8 cellular contexts compared by ENCODE assay signal in the genomic region with DNA sequence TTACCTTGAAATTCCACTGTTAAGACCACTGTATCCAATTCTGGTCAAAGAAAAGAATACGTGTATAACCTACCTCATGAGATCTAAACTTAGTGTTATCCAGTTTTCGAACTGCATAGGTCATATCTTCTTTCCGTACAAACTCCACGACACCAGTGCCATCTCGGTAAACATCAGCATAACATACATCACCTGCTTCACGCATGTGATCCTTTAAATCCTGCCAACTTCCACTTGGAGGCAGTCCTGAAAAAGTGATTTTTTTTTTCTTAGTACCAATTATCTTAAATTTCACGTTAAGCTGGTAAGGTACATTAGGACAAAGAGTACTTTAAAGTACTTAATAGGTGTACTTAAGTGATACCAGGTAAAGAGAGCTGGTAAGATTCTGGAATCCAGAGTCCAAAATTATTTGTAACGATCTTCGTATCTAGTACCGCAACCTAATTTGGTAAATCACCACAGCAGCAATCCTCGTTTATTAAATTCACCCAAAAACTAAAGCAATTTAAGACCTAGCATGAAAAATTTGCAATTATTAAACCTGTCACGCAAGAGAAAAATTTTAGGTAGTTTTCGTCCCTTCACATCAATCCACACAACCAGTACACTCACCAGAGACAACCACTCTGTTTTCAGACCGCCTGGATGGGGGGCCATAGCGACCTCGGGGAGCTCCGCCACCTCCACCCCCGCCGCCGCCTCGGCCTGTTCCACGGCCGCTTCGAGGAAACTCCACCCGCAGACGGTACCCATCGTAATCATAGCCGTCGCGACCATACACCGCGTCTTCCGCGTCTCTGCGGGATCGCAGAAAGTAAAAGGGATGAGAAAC. TPM values are rescaled to one million over a fixed set of nuclear protein-coding genes. Genes with fewer than 3 reads are reported as not detected.
DNase-seq lines count a peak whose midpoint lies in the region; ATAC-seq and TF ChIP-seq lines count a peak whose summit lies in the region.

No MANE protein-coding gene starts in this region.

- H3K4me3 ChIP-seq in GM08714 (ENCODE audit: low read length), result peak overlapping the region; percentile 88
- peak overlapping the region; percentile 83 to 94 for H3K4me3 ChIP-seq in Panc1 (ENCODE audit: low read depth in 2 of 2, low read length in 2 of 2)
- peak overlapping the region; percentile 96 for H3K4me3 ChIP-seq in esophagus (ENCODE audit: low read depth in 1 of 2, low read length in 2 of 2)
- peak overlapping the region; percentile 91 for H3K4me3 ChIP-seq in rectal smooth muscle tissue (ENCODE audit: low read length)

- CTCF ChIA-PET in Panc1 (lab: Charles Lee), result no interaction called here

- H3K36me3 ChIP-seq in Panc1 (ENCODE audit: control insufficient read depth, insufficient read depth, low read length) (peaks cover 52% of the 10 kb centered on the region), esophagus (ENCODE audit: control insufficient read depth in 2 of 2, insufficient read depth in 2 of 2, low read length in 1 of 2) (peaks cover 0 to 3% of the 10 kb centered on the region in 2 donors), rectal smooth muscle tissue (ENCODE audit: control insufficient read depth, insufficient read depth, low read length) (peaks cover 10% of the 10 kb centered on the region)

- 2 to 3% methylated on average over 36 of the region's 36 CpGs for WGBS in esophagus, 2 donors

- ATAC-seq in Panc1 (peak; percentile 3), GM21515 (IDR thresholded peaks at IDR 0.05; ENCODE audit: unreplicated experiment) (no peak), GM21526 (IDR thresholded peaks at IDR 0.05; ENCODE audit: low FRiP score, unreplicated experiment) (no peak)

- TF ChIP-seq CTCF in Panc1 (IDR thresholded peaks at IDR 0.05), result no peak

- POLR2A ChIA-PET in Panc1 (lab: Charles Lee), result interaction anchor here (0.5 to 1.0 kb wide), 7 partner anchors 56 to 893 kb away, joined by 3 to 17 read pairs (median 8); no protein-coding TSS in a partner anchor

- BruUV-seq in Panc1 (replicated peaks; lab: Mats Ljungman, UMichigan), result no TSS peak

- H3K9me3 ChIP-seq in Panc1 (ENCODE audit: control insufficient read depth, insufficient read depth, low read depth, low read length) (no peaks in the 10 kb centered on the region), esophagus (ENCODE audit: control insufficient read depth in 2 of 2, insufficient read depth in 1 of 2, low read depth in 1 of 2, low read length in 1 of 2) (no peaks in the 10 kb centered on the region)

- H3K4me1 ChIP-seq in Panc1 (ENCODE audit: control insufficient read depth, insufficient read depth, low read length) (peaks cover 44% of the 10 kb centered on the region), esophagus (ENCODE audit: control insufficient read depth in 2 of 2, insufficient read depth in 2 of 2, low read length in 1 of 2) (peaks cover 0 to 2% of the 10 kb centered on the region in 2 donors), rectal smooth muscle tissue (ENCODE audit: control insufficient read depth, insufficient read depth, low read length) (peaks cover 24% of the 10 kb centered on the region)

- H3K27me3 ChIP-seq in Panc1 (ENCODE audit: control insufficient read depth, insufficient read depth, low read length) (no peaks in the 10 kb centered on the region), esophagus (ENCODE audit: control insufficient read depth in 1 of 2, insufficient read depth in 2 of 2, low read length in 2 of 2) (no peaks in the 10 kb centered on the region), rectal smooth muscle tissue (ENCODE audit: control insufficient read depth, insufficient read depth, low read length) (no peaks in the 10 kb centered on the region)

- intact Hi-C loops in Panc1 (cut with micrococcal nuclease; ENCODE audit: unreplicated experiment), result loop anchor here (5.0 kb wide), 2 partner anchors 76 to 106 kb away; a partner anchor contains a TSS
- intact Hi-C loops in posterior cingulate gyrus (cut with DNase I), result loop anchor here (5.0 kb wide), 2 partner anchors 76 to 106 kb away; a partner anchor contains a TSS

- H3K9ac ChIP-seq in rectal smooth muscle tissue (ENCODE audit: low read length), result peak overlapping the region; percentile 100

- in situ Hi-C loops in Panc1 (cut with HindIII; ENCODE audit: low pct_unique_long_range_greater_than_20kb, low sequenced_read_pairs), result no loop called here

- DNase-seq in Panc1 (ENCODE audit: low read depth, low spot score) (no peak), posterior cingulate gyrus (no peak), NCI-H446 (lab: John Stamatoyannopoulos, UW) (no peak)

- H3K27ac ChIP-seq in Panc1 (ENCODE audit: low read length) (peak overlapping the region; percentile 100), esophagus (ENCODE audit: low read depth in 2 of 2, low read length in 1 of 2) (peak overlapping the region; percentile 98 to 99), rectal smooth muscle tissue (ENCODE audit: low read depth, low read length) (peak overlapping the region; percentile 98)

RNA-seq across cellular contexts. Expression of a gene that starts 1.1 kb away (rescaled TPM):
- 362 TPM for total RNA-seq in Panc1 (2021; ENCODE audit: unreplicated experiment)
- polyA plus RNA-seq in Panc1 (2012; ENCODE audit: insufficient read length), result 307 TPM
- 10 to 100 TPM; 80.7 to 91.7 TPM for polyA plus RNA-seq in esophagus

RNA-seq across cellular contexts. Expression of a gene that starts 17.9 kb away (rescaled TPM):
- 73.5 TPM for total RNA-seq in Panc1 (2021; ENCODE audit: unreplicated experiment)
- polyA plus RNA-seq in Panc1 (2012; ENCODE audit: insufficient read length), result 50.1 TPM
- 10 to 100 TPM in 1 of 2 donors, 1 to 10 TPM in 1; 8.8 to 10.6 TPM for polyA plus RNA-seq in esophagus

RNA-seq across cellular contexts. Expression of a gene that starts 50.7 kb away (rescaled TPM):
- total RNA-seq in Panc1 (2021; ENCODE audit: unreplicated experiment), result 103 TPM
- 107 TPM for polyA plus RNA-seq in Panc1 (2012; ENCODE audit: insufficient read length)
- 10 to 100 TPM; 19.9 to 31.1 TPM for polyA plus RNA-seq in esophagus
